8 cellular contexts compared by ENCODE assay signal in the genomic region with DNA sequence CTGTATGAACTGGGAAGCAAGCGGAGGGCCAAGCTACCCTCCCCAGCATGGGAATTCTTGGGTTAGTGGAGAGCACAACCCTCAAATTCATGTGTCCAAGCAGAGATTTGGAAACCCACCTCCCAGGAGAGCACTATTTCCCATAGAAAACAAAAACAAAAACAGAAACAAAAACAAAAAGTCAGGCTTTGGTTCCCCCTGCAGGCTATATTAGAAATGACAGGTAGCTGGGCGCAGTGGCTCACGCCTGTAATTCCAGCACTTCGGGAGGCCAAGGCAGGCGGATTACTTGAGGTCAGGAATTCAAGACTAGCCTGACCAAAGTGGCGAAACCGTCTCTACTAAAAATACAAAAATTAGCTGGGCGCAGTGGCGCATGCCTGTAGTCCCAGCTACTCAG. TPM values are rescaled to one million over a fixed set of nuclear protein-coding genes. Genes with fewer than 3 reads are reported as not detected.
DNase-seq lines count a peak whose midpoint lies in the region; ATAC-seq and TF ChIP-seq lines count a peak whose summit lies in the region.

No MANE protein-coding gene starts in this region.

- no peaks in the 10 kb centered on the region for H3K9me3 Mint-ChIP-seq in activated T-cell treated with anti-CD3 and anti-CD28 coated beads, Interleukin-2, amount 50 U/mL, for 24 hours
- H3K9me3 Mint-ChIP-seq in neural progenitor cell = no peaks in the 10 kb centered on the region

- TF ChIP-seq CTCF in neural progenitor cell (IDR thresholded peaks at IDR 0.05) = peak; percentile 85

- no peaks in the 10 kb centered on the region for H4K20me1 ChIP-seq in neural progenitor cell (ENCODE audit: low read depth)

- no peaks in the 10 kb centered on the region for H3F3A ChIP-seq in neural progenitor cell (ENCODE audit: low read depth)

- no peak overlapping the region for H3K27ac Mint-ChIP-seq in activated T-cell treated with anti-CD3 and anti-CD28 coated beads, Interleukin-2, amount 50 U/mL, for 24 hours
- H3K27ac Mint-ChIP-seq in neural progenitor cell = peak overlapping the region; percentile 78

- no peak overlapping the region for H3K4me2 ChIP-seq in neural progenitor cell

- no peak overlapping the region for H3K4me3 Mint-ChIP-seq in activated T-cell treated with anti-CD3 and anti-CD28 coated beads, Interleukin-2, amount 50 U/mL, for 24 hours
- peak overlapping the region; percentile 66 for H3K4me3 Mint-ChIP-seq in neural progenitor cell

- no peaks in the 10 kb centered on the region for H3K27me3 ChIP-seq in neural progenitor cell

- no peaks in the 10 kb centered on the region for H3K27me3 Mint-ChIP-seq in activated T-cell treated with anti-CD3 and anti-CD28 coated beads, Interleukin-2, amount 50 U/mL, for 24 hours
- peaks cover 2% of the 10 kb centered on the region for H3K27me3 Mint-ChIP-seq in neural progenitor cell (ENCODE audit: insufficient read depth, low read depth)

- peak; percentile 74 for ATAC-seq in SK-N-SH treated with all-trans-retinoic acid at 6 μM for 48 hours
- ATAC-seq in HG02571 (IDR thresholded peaks at IDR 0.05; ENCODE audit: unreplicated experiment) = no peak

- H3K36me3 Mint-ChIP-seq in activated T-cell treated with anti-CD3 and anti-CD28 coated beads, Interleukin-2, amount 50 U/mL, for 24 hours (ENCODE audit: low read depth) = peaks cover 24% of the 10 kb centered on the region
- H3K36me3 Mint-ChIP-seq in neural progenitor cell = peaks cover 7% of the 10 kb centered on the region

- peaks cover 23% of the 10 kb centered on the region for H3K4me1 Mint-ChIP-seq in activated T-cell treated with anti-CD3 and anti-CD28 coated beads, Interleukin-2, amount 50 U/mL, for 24 hours (ENCODE audit: low read depth)
- H3K4me1 Mint-ChIP-seq in neural progenitor cell = peaks cover 6% of the 10 kb centered on the region

- no peaks in the 10 kb centered on the region for H3K9me3 ChIP-seq in neural progenitor cell (ENCODE audit: low read depth)

- H3K4me1 ChIP-seq in neural progenitor cell = peaks cover 3% of the 10 kb centered on the region

- TF ChIP-seq POLR2A in erythroblast (IDR thresholded peaks at IDR 0.05; ENCODE audit: low read length) = no peak

- H3K36me3 ChIP-seq in neural progenitor cell = no peaks in the 10 kb centered on the region

- no peaks in the 10 kb centered on the region for H3K79me2 ChIP-seq in neural progenitor cell (ENCODE audit: low read depth)

- no peak overlapping the region for H3K9ac ChIP-seq in neural progenitor cell

- H3K4me3 ChIP-seq in neural progenitor cell = no peak overlapping the region

- peak; percentile 45 for DNase-seq in activated T-cell treated with anti-CD3 and anti-CD28 coated beads, Interleukin-2, amount 50 U/mL, for 1 hour
- DNase-seq in activated T-cell treated with anti-CD3 and anti-CD28 coated beads, Interleukin-2, amount 50 U/mL, for 24 hours = no peak
- DNase-seq in erythroblast (lab: John Stamatoyannopoulos, UW) = peak; percentile 35 to 68
- DNase-seq in neural progenitor cell (ENCODE audit: low spot score) = peak; percentile 60
- no peak for DNase-seq in UCSD-AML1 (lab: John Stamatoyannopoulos, UW; ENCODE audit: unreplicated experiment)
- DNase-seq in activated gamma-delta T cell (lab: John Stamatoyannopoulos, UW) = no peak

- H3K27ac ChIP-seq in neural progenitor cell = no peak overlapping the region

- H2AFZ ChIP-seq in neural progenitor cell (replicated peaks) = peak overlapping the region; percentile 73

TF ChIP-seq in SK-N-SH treated with all-trans-retinoic acid at 6 μM for 48 hours, 23 proteins besides CTCF, POLR2A, EP300 and RAD21:
- TF ChIP-seq OSR1 (CRISPR knock-in tag; IDR thresholded peaks at IDR 0.05) (no peak), ZFP3 (CRISPR knock-in tag; IDR thresholded peaks at IDR 0.05) (no peak), ZC3H10 (CRISPR knock-in tag; IDR thresholded peaks at IDR 0.05) (no peak), ZNF70 (CRISPR knock-in tag; IDR thresholded peaks at IDR 0.05) (no peak), ESRRG (CRISPR knock-in tag; IDR thresholded peaks at IDR 0.05) (no peak), ISL1 (CRISPR knock-in tag; IDR thresholded peaks at IDR 0.05) (no peak), ZFP30 (CRISPR knock-in tag; IDR thresholded peaks at IDR 0.05) (no peak)
- TF ChIP-seq, protein P1, sequence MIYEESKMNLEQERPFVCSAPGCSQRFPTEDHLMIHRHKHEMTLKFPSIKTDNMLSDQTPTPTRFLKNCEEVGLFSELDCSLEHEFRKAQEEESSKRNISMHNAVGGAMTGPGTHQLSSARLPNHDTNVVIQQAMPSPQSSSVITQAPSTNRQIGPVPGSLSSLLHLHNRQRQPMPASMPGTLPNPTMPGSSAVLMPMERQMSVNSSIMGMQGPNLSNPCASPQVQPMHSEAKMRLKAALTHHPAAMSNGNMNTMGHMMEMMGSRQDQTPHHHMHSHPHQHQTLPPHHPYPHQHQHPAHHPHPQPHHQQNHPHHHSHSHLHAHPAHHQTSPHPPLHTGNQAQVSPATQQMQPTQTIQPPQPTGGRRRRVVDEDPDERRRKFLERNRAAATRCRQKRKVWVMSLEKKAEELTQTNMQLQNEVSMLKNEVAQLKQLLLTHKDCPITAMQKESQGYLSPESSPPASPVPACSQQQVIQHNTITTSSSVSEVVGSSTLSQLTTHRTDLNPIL (CRISPR knock-in tag; IDR thresholded peaks at IDR 0.05; ENCODE audit: low read depth) = no peak
- TF ChIP-seq, protein P2, sequence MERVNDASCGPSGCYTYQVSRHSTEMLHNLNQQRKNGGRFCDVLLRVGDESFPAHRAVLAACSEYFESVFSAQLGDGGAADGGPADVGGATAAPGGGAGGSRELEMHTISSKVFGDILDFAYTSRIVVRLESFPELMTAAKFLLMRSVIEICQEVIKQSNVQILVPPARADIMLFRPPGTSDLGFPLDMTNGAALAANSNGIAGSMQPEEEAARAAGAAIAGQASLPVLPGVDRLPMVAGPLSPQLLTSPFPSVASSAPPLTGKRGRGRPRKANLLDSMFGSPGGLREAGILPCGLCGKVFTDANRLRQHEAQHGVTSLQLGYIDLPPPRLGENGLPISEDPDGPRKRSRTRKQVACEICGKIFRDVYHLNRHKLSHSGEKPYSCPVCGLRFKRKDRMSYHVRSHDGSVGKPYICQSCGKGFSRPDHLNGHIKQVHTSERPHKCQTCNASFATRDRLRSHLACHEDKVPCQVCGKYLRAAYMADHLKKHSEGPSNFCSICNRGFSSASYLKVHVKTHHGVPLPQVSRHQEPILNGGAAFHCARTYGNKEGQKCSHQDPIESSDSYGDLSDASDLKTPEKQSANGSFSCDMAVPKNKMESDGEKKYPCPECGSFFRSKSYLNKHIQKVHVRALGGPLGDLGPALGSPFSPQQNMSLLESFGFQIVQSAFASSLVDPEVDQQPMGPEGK (CRISPR knock-in tag; IDR thresholded peaks at IDR 0.05; ENCODE audit: borderline replicate concordance) = no peak
- TF ChIP-seq, protein P3, sequence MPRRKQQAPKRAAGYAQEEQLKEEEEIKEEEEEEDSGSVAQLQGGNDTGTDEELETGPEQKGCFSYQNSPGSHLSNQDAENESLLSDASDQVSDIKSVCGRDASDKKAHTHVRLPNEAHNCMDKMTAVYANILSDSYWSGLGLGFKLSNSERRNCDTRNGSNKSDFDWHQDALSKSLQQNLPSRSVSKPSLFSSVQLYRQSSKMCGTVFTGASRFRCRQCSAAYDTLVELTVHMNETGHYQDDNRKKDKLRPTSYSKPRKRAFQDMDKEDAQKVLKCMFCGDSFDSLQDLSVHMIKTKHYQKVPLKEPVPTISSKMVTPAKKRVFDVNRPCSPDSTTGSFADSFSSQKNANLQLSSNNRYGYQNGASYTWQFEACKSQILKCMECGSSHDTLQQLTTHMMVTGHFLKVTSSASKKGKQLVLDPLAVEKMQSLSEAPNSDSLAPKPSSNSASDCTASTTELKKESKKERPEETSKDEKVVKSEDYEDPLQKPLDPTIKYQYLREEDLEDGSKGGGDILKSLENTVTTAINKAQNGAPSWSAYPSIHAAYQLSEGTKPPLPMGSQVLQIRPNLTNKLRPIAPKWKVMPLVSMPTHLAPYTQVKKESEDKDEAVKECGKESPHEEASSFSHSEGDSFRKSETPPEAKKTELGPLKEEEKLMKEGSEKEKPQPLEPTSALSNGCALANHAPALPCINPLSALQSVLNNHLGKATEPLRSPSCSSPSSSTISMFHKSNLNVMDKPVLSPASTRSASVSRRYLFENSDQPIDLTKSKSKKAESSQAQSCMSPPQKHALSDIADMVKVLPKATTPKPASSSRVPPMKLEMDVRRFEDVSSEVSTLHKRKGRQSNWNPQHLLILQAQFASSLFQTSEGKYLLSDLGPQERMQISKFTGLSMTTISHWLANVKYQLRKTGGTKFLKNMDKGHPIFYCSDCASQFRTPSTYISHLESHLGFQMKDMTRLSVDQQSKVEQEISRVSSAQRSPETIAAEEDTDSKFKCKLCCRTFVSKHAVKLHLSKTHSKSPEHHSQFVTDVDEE (CRISPR knock-in tag; IDR thresholded peaks at IDR 0.05) = no peak
- TF ChIP-seq, protein P4, sequence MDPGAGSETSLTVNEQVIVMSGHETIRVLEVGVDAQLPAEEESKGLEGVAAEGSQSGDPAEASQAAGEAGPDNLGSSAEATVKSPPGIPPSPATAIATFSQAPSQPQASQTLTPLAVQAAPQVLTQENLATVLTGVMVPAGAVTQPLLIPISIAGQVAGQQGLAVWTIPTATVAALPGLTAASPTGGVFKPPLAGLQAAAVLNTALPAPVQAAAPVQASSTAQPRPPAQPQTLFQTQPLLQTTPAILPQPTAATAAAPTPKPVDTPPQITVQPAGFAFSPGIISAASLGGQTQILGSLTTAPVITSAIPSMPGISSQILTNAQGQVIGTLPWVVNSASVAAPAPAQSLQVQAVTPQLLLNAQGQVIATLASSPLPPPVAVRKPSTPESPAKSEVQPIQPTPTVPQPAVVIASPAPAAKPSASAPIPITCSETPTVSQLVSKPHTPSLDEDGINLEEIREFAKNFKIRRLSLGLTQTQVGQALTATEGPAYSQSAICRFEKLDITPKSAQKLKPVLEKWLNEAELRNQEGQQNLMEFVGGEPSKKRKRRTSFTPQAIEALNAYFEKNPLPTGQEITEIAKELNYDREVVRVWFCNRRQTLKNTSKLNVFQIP (CRISPR knock-in tag; IDR thresholded peaks at IDR 0.05; ENCODE audit: borderline replicate concordance, low read depth) = no peak
TF ChIP-seq in SK-N-SH treated with all-trans-retinoic acid at 6 μM for 48 hours: peak in this region for 0.

RNA-seq across cellular contexts. Expression of a gene that starts 10.8 kb away (rescaled TPM):
- 8.5 and 15.8 TPM in 2 replicates for total RNA-seq in neural progenitor cell (ENCODE audit: low replicate concordance)

RNA-seq across cellular contexts. Expression of a gene that starts 12.4 kb away (rescaled TPM):
- 27.0 and 33.0 TPM in 2 replicates for total RNA-seq in neural progenitor cell (ENCODE audit: low replicate concordance)

RNA-seq across cellular contexts. Expression of a gene that starts 13.8 kb away (rescaled TPM):
- 0.77 TPM in 1 of 2 replicates, not detected in the other for total RNA-seq in neural progenitor cell (ENCODE audit: low replicate concordance)

RNA-seq across cellular contexts. Expression of a gene that starts 21.3 kb away (rescaled TPM):
- 104 and 122 TPM in 2 replicates for total RNA-seq in neural progenitor cell (ENCODE audit: low replicate concordance)

RNA-seq across cellular contexts. Expression of a gene that starts 40.5 kb away (rescaled TPM):
- total RNA-seq in neural progenitor cell (ENCODE audit: low replicate concordance) = 0.97 and 1.0 TPM in 2 replicates

Comparison
In these comparisons a context has a peak if more than half of its experiments do, and no peak if none do; other contexts are left out.
1. DNase-seq: peak in activated T-cell treated with anti-CD3 and anti-CD28 coated beads, Interleukin-2, amount 50 U/mL, for 1 hour (single experiment), erythroblast (2 of 2) and neural progenitor cell (single experiment); none in activated T-cell treated with anti-CD3 and anti-CD28 coated beads, Interleukin-2, amount 50 U/mL, for 24 hours (single experiment), UCSD-AML1 (single experiment) and activated gamma-delta T cell (single experiment).